In genomic region chr19:53870485-53870844, GRCh38 we compare ENCODE assay signal across 8 cellular contexts. TPM values are rescaled to one million over a fixed set of nuclear protein-coding genes. Genes with fewer than 3 reads are reported as not detected.
A peak's percentile ranks its signal among the peaks of the same experiment; 100 is the strongest.
DNase-seq lines count a peak whose midpoint lies in the region; ATAC-seq and TF ChIP-seq lines count a peak whose summit lies in the region.

No MANE protein-coding gene starts in this region.

- CTCF ChIA-PET in Panc1 (lab: Charles Lee), result interaction anchor here (0.6 to 0.9 kb wide), 2 partner anchors 18 to 77 kb away, joined by 6 to 7 read pairs; no protein-coding TSS in a partner anchor

- H3K36me3 ChIP-seq in Panc1 (ENCODE audit: control insufficient read depth, insufficient read depth, low read length) (peaks cover 6% of the 10 kb centered on the region; the same call in 1 of the 2 replicates), esophagus (ENCODE audit: control insufficient read depth in 2 of 2, insufficient read depth in 2 of 2, low read length in 1 of 2) (peaks cover 0 to 7% of the 10 kb centered on the region in 2 donors), psoas muscle (ENCODE audit: insufficient read depth in 1 of 2, low read depth in 1 of 2) (peaks cover 0 to 12% of the 10 kb centered on the region in 2 donors)

- peak overlapping the region; percentile 85 for H3K27ac ChIP-seq in Panc1 (ENCODE audit: low read length)
- H3K27ac ChIP-seq in esophagus (ENCODE audit: low read depth in 2 of 2, low read length in 1 of 2), result peak overlapping the region; percentile 21 to 43
- no peak overlapping the region for H3K27ac ChIP-seq in psoas muscle

- H3K27me3 ChIP-seq in Panc1 (ENCODE audit: control insufficient read depth, insufficient read depth, low read length), result no peaks in the 10 kb centered on the region
- no peaks in the 10 kb centered on the region for H3K27me3 ChIP-seq in esophagus (ENCODE audit: control insufficient read depth in 1 of 2, insufficient read depth in 2 of 2, low read length in 2 of 2)
- peaks cover 0 to 27% (median 1%) of the 10 kb centered on the region in 3 donors for H3K27me3 ChIP-seq in psoas muscle (ENCODE audit: insufficient read depth in 3 of 3, low read length in 2 of 3)

- DNase-seq in GF-D8 (lab: John Stamatoyannopoulos, UW) (peak; percentile 86), Panc1 (ENCODE audit: low read depth, low spot score) (no peak), psoas muscle (no peak), SK-N-DZ (ENCODE audit: low spot score) (no peak), NCI-H2196 treated with DMSO at 0.1 percent for 48 hours (lab: John Stamatoyannopoulos, UW; ENCODE audit: unreplicated experiment) (no peak), hippocampal formation (lab: John Stamatoyannopoulos, UW) (no peak)

- TSS peak; percentile 75 for BruUV-seq in Panc1 (replicated peaks; lab: Mats Ljungman, UMichigan)

- intact Hi-C loops in Panc1 (cut with micrococcal nuclease; ENCODE audit: unreplicated experiment), result no loop called here
- intact Hi-C loops in psoas muscle (cut with DNase I), result no loop called here

- TF ChIP-seq CTCF in Panc1 (IDR thresholded peaks at IDR 0.05) (no peak), psoas muscle (IDR thresholded peaks at IDR 0.05) (no peak)

- no peak for ATAC-seq in Panc1
- no peak for ATAC-seq in psoas muscle
- ATAC-seq in HG03025 (IDR thresholded peaks at IDR 0.05; ENCODE audit: low FRiP score, unreplicated experiment), result no peak

- H3K9me3 ChIP-seq in Panc1 (ENCODE audit: control insufficient read depth, insufficient read depth, low read depth, low read length) (no peaks in the 10 kb centered on the region), esophagus (ENCODE audit: control insufficient read depth in 2 of 2, insufficient read depth in 1 of 2, low read depth in 1 of 2, low read length in 1 of 2) (no peaks in the 10 kb centered on the region), psoas muscle (no peaks in the 10 kb centered on the region)

- POLR2A ChIA-PET in Panc1 (lab: Charles Lee), result interaction anchor here (0.6 to 0.7 kb wide), 4 partner anchors 12 to 334 kb away, joined by 3 to 20 read pairs (median 5); partner anchors contain the start of gene PRKCG

- H3K4me1 ChIP-seq in Panc1 (ENCODE audit: control insufficient read depth, insufficient read depth, low read length) (peaks cover 24% of the 10 kb centered on the region), esophagus (ENCODE audit: control insufficient read depth in 2 of 2, insufficient read depth in 2 of 2, low read length in 1 of 2) (peaks cover 0 to 5% of the 10 kb centered on the region in 2 donors), psoas muscle (no peaks in the 10 kb centered on the region)

- H3K4me3 ChIP-seq in Panc1 (ENCODE audit: low read depth in 2 of 2, low read length in 2 of 2) (peak overlapping the region; percentile 57 to 95), esophagus (ENCODE audit: low read depth in 1 of 2, low read length in 2 of 2) (no peak overlapping the region), psoas muscle (peak overlapping the region; percentile 25)

- 38 to 53% methylated on average over 5 of the region's 5 CpGs for WGBS in esophagus, 2 donors
- WGBS in psoas muscle, 3 donors, result 50 to 67% (median 62%) methylated on average over 5 of the region's 5 CpGs

- in situ Hi-C loops in Panc1 (cut with HindIII; ENCODE audit: low pct_unique_long_range_greater_than_20kb, low sequenced_read_pairs), result no loop called here

RNA-seq across cellular contexts. Expression of gene MYADM, which starts 2.8 kb away (rescaled TPM):
- total RNA-seq in Panc1 (2021; ENCODE audit: unreplicated experiment) (469 TPM), psoas muscle (10 to 100 TPM; 17.0 to 23.3 (median 20.3) TPM)
- 387 TPM for polyA plus RNA-seq in Panc1 (2012; ENCODE audit: insufficient read length)
- polyA plus RNA-seq in esophagus (10 to 100 TPM in 1 of 2 donors, 1 to 10 TPM in 1; 9.3 to 20.4 TPM), psoas muscle (10 to 100 TPM in 1 of 3 donors, 1 to 10 TPM in 2; 5.5 to 17.2 (median 7.7) TPM)
- 9.7 and 11.8 TPM in 2 replicates for polyA plus RNA-seq in SK-N-DZ (2014; cell fraction: cytosol; rRNA removed)
- polyA plus RNA-seq in SK-N-DZ (2014; cell fraction: nucleus; rRNA removed), result 2.2 and 3.7 TPM in 2 replicates

RNA-seq across cellular contexts. Expression of gene PRKCG, which starts 11.5 kb away (rescaled TPM):
- total RNA-seq in Panc1 (2021; ENCODE audit: unreplicated experiment), result 2.5 TPM
- 4.2 TPM for polyA plus RNA-seq in Panc1 (2012; ENCODE audit: insufficient read length)
- polyA plus RNA-seq in esophagus, result under 1 TPM in 1 of 2 donors, not detected in 1; 0.01 TPM
- total RNA-seq in psoas muscle, result not detected
- under 1 TPM in 1 of 3 donors, not detected in 2; 0.01 TPM for polyA plus RNA-seq in psoas muscle
- polyA plus RNA-seq in SK-N-DZ (2014; cell fraction: cytosol; rRNA removed), result 1.2 TPM in 1 of 2 replicates, not detected in the other
- 0.39 and 1.2 TPM in 2 replicates for polyA plus RNA-seq in SK-N-DZ (2014; cell fraction: nucleus; rRNA removed)

RNA-seq across cellular contexts. Expression of gene CACNG7, which starts 38.6 kb away (rescaled TPM):
- 7.7 TPM for total RNA-seq in Panc1 (2021; ENCODE audit: unreplicated experiment)
- 50.5 TPM for polyA plus RNA-seq in Panc1 (2012; ENCODE audit: insufficient read length)
- polyA plus RNA-seq in esophagus, result not detected
- total RNA-seq in psoas muscle, result not detected
- under 1 TPM in 1 of 3 donors, not detected in 2; 0.05 TPM for polyA plus RNA-seq in psoas muscle
- 6.4 and 12.2 TPM in 2 replicates for polyA plus RNA-seq in SK-N-DZ (2014; cell fraction: cytosol; rRNA removed)
- polyA plus RNA-seq in SK-N-DZ (2014; cell fraction: nucleus; rRNA removed), result 4.7 and 8.1 TPM in 2 replicates

RNA-seq across cellular contexts. Expression of gene NLRP12, which starts 46.4 kb away (rescaled TPM):
- total RNA-seq in Panc1 (2021; ENCODE audit: unreplicated experiment), result 0.05 TPM
- not detected for polyA plus RNA-seq in Panc1 (2012; ENCODE audit: insufficient read length)
- polyA plus RNA-seq in esophagus, result under 1 TPM; 0.01 to 0.04 TPM
- under 1 TPM; 0.16 to 0.44 (median 0.21) TPM for total RNA-seq in psoas muscle
- under 1 TPM; 0.04 to 0.17 (median 0.05) TPM for polyA plus RNA-seq in psoas muscle
- polyA plus RNA-seq in SK-N-DZ (2014; cell fraction: cytosol; rRNA removed), result not detected in 2 replicates
- polyA plus RNA-seq in SK-N-DZ (2014; cell fraction: nucleus; rRNA removed), result not detected in 2 replicates

Comparison
In these comparisons a context has a peak if more than half of its experiments do, and no peak if none do; other contexts are left out.
1. H3K4me3 ChIP-seq: peak in Panc1 (2 of 2) and psoas muscle (single experiment); none in esophagus (0 of 2).
2. RNA of gene MYADM, which starts 2.8 kb away (total RNA-seq): 469 TPM in Panc1 (single experiment); 17.0 to 23.3 TPM in psoas muscle; every median in the first group is over 10 times any median in the second.